In the genomic region with DNA sequence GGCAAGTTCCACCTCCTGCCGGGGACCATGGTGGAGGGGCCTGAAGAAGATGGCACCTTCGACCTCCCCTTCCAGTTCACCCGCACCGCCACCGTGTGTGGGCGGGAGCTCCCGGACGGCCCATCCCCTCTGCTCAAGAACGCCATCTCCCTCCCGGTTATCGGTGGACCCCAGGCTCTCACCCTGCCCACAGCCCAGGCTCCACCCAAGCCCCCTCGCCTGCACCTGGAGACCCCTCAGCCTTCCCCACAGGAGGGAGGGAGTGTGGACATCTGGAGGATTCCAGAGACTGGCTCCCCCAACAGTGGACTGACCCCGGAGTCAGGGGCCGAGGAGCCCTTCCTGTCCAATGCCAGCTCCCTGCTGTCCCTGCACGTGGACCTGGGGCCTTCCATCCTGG, we compare ENCODE assay signal across 22 cellular contexts. TPM values are rescaled to one million over a fixed set of nuclear protein-coding genes. Genes with fewer than 3 reads are reported as not detected.
A peak's percentile ranks its signal among the peaks of the same experiment; 100 is the strongest.
DNase-seq lines count a peak whose midpoint lies in the region; ATAC-seq and TF ChIP-seq lines count a peak whose summit lies in the region.
"Had no signal": no experiment of that assay in that cellular context is flagged by ENCODE, and none has a peak within 500 bp of the region (broad histone marks: within the 10 kb centered on the region; RNA-seq: fewer than 3 reads in every experiment).

No MANE protein-coding gene starts in this region.

- no peak overlapping the region for H4K91ac ChIP-seq in mesenchymal stem cell (ENCODE audit: low read length)

- no peak for TF ChIP-seq EP300 in suprapubic skin (IDR thresholded peaks at IDR 0.05)

- H3K4me3 ChIP-seq in left ventricle myocardium inferior (peak overlapping the region; percentile 26), right atrium auricular region (no peak overlapping the region), mesenchymal stem cell (ENCODE audit: insufficient read depth in 1 of 2, low read depth in 1 of 2, low read length in 2 of 2) (no peak overlapping the region), suprapubic skin (no peak overlapping the region), breast epithelium (no peak overlapping the region)
- H3K4me3 ChIP-seq: BLaER1, Peyer's patch, SJSA1 had no signal

- WGBS in mesenchymal stem cell: 95% methylated on average over 11 of the region's 15 CpGs
- 100% methylated on average over 1 of the region's 15 CpGs for WGBS in suprapubic skin

- no peak overlapping the region for H3K4ac ChIP-seq in mesenchymal stem cell (ENCODE audit: low read depth in 1 of 2, low read length in 2 of 2)

- H3K14ac ChIP-seq in mesenchymal stem cell (ENCODE audit: low read length in 2 of 2): no peak overlapping the region

- H3K9me3 ChIP-seq in left ventricle myocardium inferior (replicated peaks) (no peaks in the 10 kb centered on the region), right atrium auricular region (no peaks in the 10 kb centered on the region), mesenchymal stem cell (ENCODE audit: control insufficient read depth, low read length) (no peaks in the 10 kb centered on the region), suprapubic skin (no peaks in the 10 kb centered on the region), breast epithelium (no peaks in the 10 kb centered on the region)
- H3K9me3 ChIP-seq: BLaER1, Peyer's patch, SJSA1 had no signal

- H3K9ac ChIP-seq in mesenchymal stem cell (ENCODE audit: low read length): peak overlapping the region; percentile 34

- no peak overlapping the region for H2BK15ac ChIP-seq in mesenchymal stem cell (ENCODE audit: low read depth, poor library complexity, severe bottlenecking)

- TF ChIP-seq CTCF in left ventricle myocardium inferior (IDR thresholded peaks at IDR 0.05; ENCODE audit: borderline replicate concordance) (no peak), right atrium auricular region (IDR thresholded peaks at IDR 0.05) (no peak), suprapubic skin (IDR thresholded peaks at IDR 0.05) (no peak), breast epithelium (IDR thresholded peaks at IDR 0.05) (no peak)

- no peak overlapping the region for H2BK5ac ChIP-seq in mesenchymal stem cell (ENCODE audit: low read depth, low read length, poor library complexity, severe bottlenecking)

- H2BK12ac ChIP-seq in mesenchymal stem cell (ENCODE audit: low read length in 2 of 2): no peak overlapping the region

- H3K27ac ChIP-seq in left ventricle myocardium inferior (replicated peaks): peak overlapping the region; percentile 98
- no peak overlapping the region for H3K27ac ChIP-seq in right atrium auricular region
- no peak overlapping the region for H3K27ac ChIP-seq in mesenchymal stem cell (ENCODE audit: low read length, poor library complexity, severe bottlenecking)
- peak overlapping the region; percentile 48 for H3K27ac ChIP-seq in suprapubic skin
- peak overlapping the region in 1 of 2 donors; percentile 30 for H3K27ac ChIP-seq in breast epithelium
- H3K27ac ChIP-seq: 22Rv1, BLaER1, Peyer's patch, SJSA1 had no signal

- H3K23ac ChIP-seq in mesenchymal stem cell (ENCODE audit: low read length in 2 of 2): no peak overlapping the region

- intact Hi-C loops in left ventricle myocardium inferior (cut with micrococcal nuclease): no loop called here
- intact Hi-C loops in breast epithelium (cut with DNase I; ENCODE audit: low total_unique reads): no loop called here

- TF ChIP-seq POLR2A in suprapubic skin (IDR thresholded peaks at IDR 0.05): no peak
- TF ChIP-seq POLR2A in breast epithelium (IDR thresholded peaks at IDR 0.05): no peak

- no peak overlapping the region for H4K8ac ChIP-seq in mesenchymal stem cell (ENCODE audit: low read length)

- H2AFZ ChIP-seq in mesenchymal stem cell (ENCODE audit: low read depth, low read length): no peak overlapping the region

- ATAC-seq in GM21423 (IDR thresholded peaks at IDR 0.05; ENCODE audit: unreplicated experiment) (no peak), HG02623 (IDR thresholded peaks at IDR 0.05; ENCODE audit: unreplicated experiment) (no peak)
- ATAC-seq: HCT116, Right ventricle myocardium inferior had no signal

- H2BK120ac ChIP-seq in mesenchymal stem cell (ENCODE audit: low read depth, low read length): no peak overlapping the region

- no peak overlapping the region for H3K18ac ChIP-seq in mesenchymal stem cell (ENCODE audit: low read depth in 1 of 2, low read length in 2 of 2)

- no peak overlapping the region for H3K4me2 ChIP-seq in mesenchymal stem cell (ENCODE audit: low read length, poor library complexity, severe bottlenecking)
- H3K4me2 ChIP-seq: BLaER1 had no signal

- H3K79me1 ChIP-seq in mesenchymal stem cell (replicated peaks; ENCODE audit: low read length, poor library complexity, severe bottlenecking): peaks cover 21% of the 10 kb centered on the region

- peaks cover 27% of the 10 kb centered on the region for H3K36me3 ChIP-seq in left ventricle myocardium inferior
- peaks cover 26% of the 10 kb centered on the region for H3K36me3 ChIP-seq in right atrium auricular region
- peaks cover 36 to 50% of the 10 kb centered on the region in 2 experiments for H3K36me3 ChIP-seq in mesenchymal stem cell (ENCODE audit: control insufficient read depth in 1 of 2, insufficient read depth in 2 of 2, low read depth in 1 of 2, low read length in 2 of 2)
- H3K36me3 ChIP-seq in suprapubic skin: peaks cover 14% of the 10 kb centered on the region
- H3K36me3 ChIP-seq in breast epithelium: no peaks in the 10 kb centered on the region

- DNase-seq in left ventricle myocardium inferior: no peak
- no peak for DNase-seq in right atrium auricular region (ENCODE audit: low spot score)
- DNase-seq in mesenchymal stem cell: no peak
- no peak for DNase-seq in suprapubic skin (ENCODE audit: low spot score in 2 of 2)
- DNase-seq in breast epithelium (ENCODE audit: low spot score in 2 of 2): no peak
- DNase-seq in activated CD4-positive, alpha-beta T cell treated with anti-CD3 and anti-CD28 coated beads, Interleukin-2, amount 50 U/mL, for 48 hours: no peak
- DNase-seq: ACHN; CD4-positive, alpha-beta T cell; GOT3; NCI-H1105; NCI-H146; NCI-H2029; NCI-H524 treated with DMSO at 0.1 percent for 48 hours; Peyer's patch had no signal

- H3K4me1 ChIP-seq in left ventricle myocardium inferior: peaks cover 65% of the 10 kb centered on the region
- peaks cover 0 to 56% of the 10 kb centered on the region in 2 donors for H3K4me1 ChIP-seq in right atrium auricular region
- peaks cover 17% of the 10 kb centered on the region for H3K4me1 ChIP-seq in mesenchymal stem cell (ENCODE audit: control insufficient read depth, insufficient read depth, low read depth, low read length)
- peaks cover 37% of the 10 kb centered on the region for H3K4me1 ChIP-seq in suprapubic skin
- H3K4me1 ChIP-seq in breast epithelium: peaks cover 9 to 10% of the 10 kb centered on the region in 2 donors

- H3K27me3 ChIP-seq in left ventricle myocardium inferior (ENCODE audit: low read depth) (no peaks in the 10 kb centered on the region), right atrium auricular region (no peaks in the 10 kb centered on the region), mesenchymal stem cell (ENCODE audit: control insufficient read depth in 1 of 2, insufficient read depth in 1 of 2, low read length in 2 of 2) (no peaks in the 10 kb centered on the region), suprapubic skin (no peaks in the 10 kb centered on the region), breast epithelium (no peaks in the 10 kb centered on the region)
- H3K27me3 ChIP-seq: BLaER1, Peyer's patch, SJSA1 had no signal

- H2AK5ac ChIP-seq in mesenchymal stem cell (ENCODE audit: low read length, severe bottlenecking): no peak overlapping the region

RNA-seq across cellular contexts. Expression of a gene that starts 6.4 kb away (rescaled TPM):
- total RNA-seq in left ventricle myocardium inferior (11.3 TPM), right atrium auricular region (10 to 100 TPM; 14.4 to 31.0 TPM), suprapubic skin (1 to 10 TPM; 1.9 to 8.3 (median 5.7) TPM), breast epithelium (10 to 100 TPM; 11.3 to 20.8 (median 13.4) TPM)
- polyA plus RNA-seq in mesenchymal stem cell (2013, experiment 1 of 2): 22.3 TPM
- 21.3 TPM for polyA plus RNA-seq in mesenchymal stem cell (2013, experiment 2 of 2)
- polyA plus RNA-seq: IgD-negative memory B cell had no signal

RNA-seq across cellular contexts. Expression of a gene that starts 12.6 kb away (rescaled TPM):
- total RNA-seq in left ventricle myocardium inferior: 40.6 TPM
- 10 to 100 TPM; 46.3 TPM for total RNA-seq in right atrium auricular region
- polyA plus RNA-seq in mesenchymal stem cell (2013, experiment 1 of 2): 52.4 TPM
- 46.0 TPM for polyA plus RNA-seq in mesenchymal stem cell (2013, experiment 2 of 2)
- 10 to 100 TPM; 17.8 to 35.8 (median 27.4) TPM for total RNA-seq in suprapubic skin
- 10 to 100 TPM; 30.7 to 44.8 (median 39.7) TPM for total RNA-seq in breast epithelium

RNA-seq across cellular contexts. Expression of a gene that starts 33.5 kb away (rescaled TPM):
- total RNA-seq in left ventricle myocardium inferior: 0.44 TPM
- total RNA-seq in right atrium auricular region: under 1 TPM in 1 of 2 donors, not detected in 1; 0.22 TPM
- polyA plus RNA-seq in mesenchymal stem cell (2013, experiment 1 of 2): 0.06 TPM
- 0.05 TPM for polyA plus RNA-seq in mesenchymal stem cell (2013, experiment 2 of 2)
- under 1 TPM in 3 of 4 donors, not detected in 1; 0.32 to 0.76 (median 0.64) TPM for total RNA-seq in suprapubic skin
- total RNA-seq in breast epithelium: 1 to 10 TPM in 1 of 3 donors, under 1 TPM in 1, not detected in 1; 0.29 to 1.3 TPM
- total RNA-seq: SJSA1 had no signal

RNA-seq across cellular contexts. Expression of a gene that starts 59.3 kb away (rescaled TPM):
- 3.8 TPM for total RNA-seq in left ventricle myocardium inferior
- total RNA-seq in right atrium auricular region: 10 to 100 TPM in 1 of 2 donors, 1 to 10 TPM in 1; 4.5 to 12.4 TPM
- 2.6 TPM for polyA plus RNA-seq in mesenchymal stem cell (2013, experiment 1 of 2)
- polyA plus RNA-seq in mesenchymal stem cell (2013, experiment 2 of 2): 3.4 TPM
- 10 to 100 TPM in 1 of 4 donors, 1 to 10 TPM in 3; 4.5 to 19.7 (median 7.3) TPM for total RNA-seq in suprapubic skin
- 10 to 100 TPM in 2 of 3 donors, 1 to 10 TPM in 1; 6.4 to 17.9 (median 13.8) TPM for total RNA-seq in breast epithelium

Comparison
In these comparisons a context has a peak if more than half of its experiments do, and no peak if none do; other contexts are left out.
1. H3K27ac ChIP-seq: peak in left ventricle myocardium inferior (single experiment) and suprapubic skin (single experiment); none in right atrium auricular region (0 of 2) and mesenchymal stem cell (single experiment).